Comparison of ENCODE assay signal across 20 cellular contexts in genomic region chr2:60495226-60495625, GRCh38. TPM values are rescaled to one million over a fixed set of nuclear protein-coding genes. Genes with fewer than 3 reads are reported as not detected.
DNase-seq lines count a peak whose midpoint lies in the region; ATAC-seq, FAIRE-seq and TF ChIP-seq lines count a peak whose summit lies in the region.
"Had no signal": no experiment of that assay in that cellular context is flagged by ENCODE, and none has a peak within 500 bp of the region (broad histone marks: within the 10 kb centered on the region; RNA-seq: fewer than 3 reads in every experiment).

No MANE protein-coding gene starts in this region.

- H3K4me3 ChIP-seq in DOHH2 (ENCODE audit: low read length) = no peak overlapping the region
- H3K4me3 ChIP-seq in bronchial epithelial cell (ENCODE audit: low read depth, low read length) = no peak overlapping the region
- H3K4me3 ChIP-seq in mesendoderm (ENCODE audit: low read length) = no peak overlapping the region
- H3K4me3 ChIP-seq: A549, GM23338 had no signal

- H3K79me1 ChIP-seq in mesendoderm (ENCODE audit: low read length) = peaks cover 30% of the 10 kb centered on the region

- peak overlapping the region; percentile 54 for H3K23ac ChIP-seq in mesendoderm (ENCODE audit: low read length)

- no peak overlapping the region for H2BK15ac ChIP-seq in mesendoderm (replicated peaks; ENCODE audit: low read depth)

- no peaks in the 10 kb centered on the region for H3K9me3 ChIP-seq in DOHH2 (ENCODE audit: control insufficient read depth, insufficient read depth, low read length)
- H3K9me3 ChIP-seq: A549 had no signal

- peaks cover 97% of the 10 kb centered on the region for H3K36me3 ChIP-seq in DOHH2 (ENCODE audit: control insufficient read depth, low read length)
- no peaks in the 10 kb centered on the region for H3K36me3 ChIP-seq in bronchial epithelial cell (ENCODE audit: control insufficient read depth, insufficient read depth, low read length)
- no peaks in the 10 kb centered on the region for H3K36me3 ChIP-seq in mesendoderm (ENCODE audit: control insufficient read depth, insufficient read depth, low read length)

- H3K9ac ChIP-seq in mesendoderm (ENCODE audit: low read length) = no peak overlapping the region

- H3K27ac Mint-ChIP-seq in stimulated activated memory B cell treated with anti-CD40 and anti-IgM and Interleukin-4, amounts not matched to agents 10 μg/mL and 1 μg/mL and 100 μg/mL, for 72 hours = peak overlapping the region; percentile 88
- H3K27ac Mint-ChIP-seq in osteocyte (ENCODE audit: unreplicated experiment) = no peak overlapping the region
- H3K27ac Mint-ChIP-seq: GM23338 had no signal

- peaks cover 42% of the 10 kb centered on the region; the same call in 1 of the 2 replicates for H4K20me1 ChIP-seq in DOHH2 (ENCODE audit: control insufficient read depth, insufficient read depth, low read depth, low read length)

- TF ChIP-seq CTCF in DOHH2 (IDR thresholded peaks at IDR 0.05; ENCODE audit: low read depth, low read length, poor library complexity, severe bottlenecking) = no peak
- no peak for TF ChIP-seq CTCF in bronchial epithelial cell (IDR thresholded peaks at IDR 0.05; ENCODE audit: insufficient read depth, low read length, severe bottlenecking)
- no peak for TF ChIP-seq CTCF in osteocyte (IDR thresholded peaks at IDR 0.05)

- H3F3A ChIP-seq in DOHH2 (ENCODE audit: control insufficient read depth, insufficient read depth) = peaks cover 4% of the 10 kb centered on the region; the same call in 1 of the 2 replicates

- no peak overlapping the region for H3K56ac ChIP-seq in mesendoderm (ENCODE audit: low read length)

- no CpG with 5 or more reads among the region's 1 CpG for WGBS in mesendoderm (ENCODE audit: extremely low coverage, insufficient coverage, low lambda C conversion rate)

- no peak overlapping the region for H2BK120ac ChIP-seq in mesendoderm (ENCODE audit: low read depth, low read length)

- H2AK5ac ChIP-seq in mesendoderm (ENCODE audit: low read length) = no peak overlapping the region

- H3K9me2 ChIP-seq in DOHH2 (replicated peaks; ENCODE audit: control insufficient read depth, low read length) = no peaks in the 10 kb centered on the region

- H3K4me2 ChIP-seq in DOHH2 (ENCODE audit: low read length) (peak overlapping the region; percentile 7; the same call in 1 of the 2 replicates), mesendoderm (ENCODE audit: low read length) (no peak overlapping the region)
- H3K4me2 ChIP-seq: A549, GM23338 had no signal

- no peak overlapping the region for H3K4me3 Mint-ChIP-seq in stimulated activated memory B cell treated with anti-CD40 and anti-IgM and Interleukin-4, amounts not matched to agents 10 μg/mL and 1 μg/mL and 100 μg/mL, for 72 hours
- no peak overlapping the region for H3K4me3 Mint-ChIP-seq in osteocyte (ENCODE audit: unreplicated experiment)
- H3K4me3 Mint-ChIP-seq: GM23338 had no signal

- H3K27ac ChIP-seq in DOHH2 (ENCODE audit: low read depth, low read length) (no peak overlapping the region), mesendoderm (ENCODE audit: low read depth, low read length) (no peak overlapping the region)
- H3K27ac ChIP-seq: A549, C4-2B had no signal

- H2BK5ac ChIP-seq in mesendoderm (ENCODE audit: low read length) = no peak overlapping the region

- H3K9me3 Mint-ChIP-seq in stimulated activated memory B cell treated with anti-CD40 and anti-IgM and Interleukin-4, amounts not matched to agents 10 μg/mL and 1 μg/mL and 100 μg/mL, for 72 hours = no peaks in the 10 kb centered on the region
- H3K9me3 Mint-ChIP-seq in osteocyte (ENCODE audit: unreplicated experiment) = no peaks in the 10 kb centered on the region
- H3K9me3 Mint-ChIP-seq: GM23338 had no signal

- no peaks in the 10 kb centered on the region for H3K27me3 Mint-ChIP-seq in stimulated activated memory B cell treated with anti-CD40 and anti-IgM and Interleukin-4, amounts not matched to agents 10 μg/mL and 1 μg/mL and 100 μg/mL, for 72 hours
- H3K27me3 Mint-ChIP-seq in osteocyte (ENCODE audit: unreplicated experiment) = no peaks in the 10 kb centered on the region

- H4K8ac ChIP-seq in mesendoderm (ENCODE audit: low read depth, low read length) = no peak overlapping the region

- no peak for DNase-seq in bronchial epithelial cell (ENCODE audit: low read depth)
- DNase-seq in mesendoderm = no peak
- DNase-seq in osteocyte (ENCODE audit: extremely low spot score, unreplicated experiment) = no peak
- DNase-seq in occipital lobe (lab: John Stamatoyannopoulos, UW) = no peak
- DNase-seq in A172 (ENCODE audit: low spot score) = no peak
- DNase-seq: DMS 273 treated with DMSO at 0.1 percent for 48 hours, KG1, NCI-H1436 treated with DMSO at 0.1 percent for 48 hours, NCI-H2029 treated with DMSO at 0.1 percent for 48 hours, NCI-H2171 treated with DMSO at 0.1 percent for 48 hours, NCI-H446 treated with DMSO at 0.1 percent for 48 hours, NCI-H748 treated with DMSO at 0.1 percent for 48 hours, PC-3 had no signal

- peak; percentile 13 for FAIRE-seq in bronchial epithelial cell (lab: Jason Lieb, UNC)
- FAIRE-seq: A549, GM12892 had no signal

- no peak for ATAC-seq in stimulated activated memory B cell treated with anti-CD40 and anti-IgM and Interleukin-4, amounts not matched to agents 10 μg/mL and 1 μg/mL and 100 μg/mL, for 72 hours
- ATAC-seq: A549, GM23338, PC-3 had no signal

- H3K79me2 ChIP-seq in DOHH2 (ENCODE audit: control insufficient read depth, low read length) = peaks cover 100% of the 10 kb centered on the region
- peaks cover 49% of the 10 kb centered on the region for H3K79me2 ChIP-seq in mesendoderm (ENCODE audit: control insufficient read depth, insufficient read depth, low read length)

- no peak overlapping the region for H4K5ac ChIP-seq in mesendoderm (ENCODE audit: low read length)

- H3K18ac ChIP-seq in mesendoderm (ENCODE audit: low read length) = no peak overlapping the region

- peaks cover 100% of the 10 kb centered on the region for H3K4me1 ChIP-seq in DOHH2 (ENCODE audit: control insufficient read depth, low read length)
- peaks cover 6% of the 10 kb centered on the region for H3K4me1 ChIP-seq in mesendoderm (ENCODE audit: control insufficient read depth, low read depth, low read length)
- H3K4me1 ChIP-seq: A549 had no signal

- no peaks in the 10 kb centered on the region for H3K27me3 ChIP-seq in DOHH2 (ENCODE audit: control insufficient read depth, low read length)
- H3K27me3 ChIP-seq in bronchial epithelial cell (ENCODE audit: control insufficient read depth, insufficient read depth, low read length) = no peaks in the 10 kb centered on the region
- H3K27me3 ChIP-seq in mesendoderm (ENCODE audit: insufficient read depth, low read length, poor library complexity) = no peaks in the 10 kb centered on the region

- H3K4ac ChIP-seq in mesendoderm (ENCODE audit: low read depth, low read length) = no peak overlapping the region

- peaks cover 50% of the 10 kb centered on the region for H3K36me3 Mint-ChIP-seq in stimulated activated memory B cell treated with anti-CD40 and anti-IgM and Interleukin-4, amounts not matched to agents 10 μg/mL and 1 μg/mL and 100 μg/mL, for 72 hours
- H3K36me3 Mint-ChIP-seq in osteocyte (ENCODE audit: unreplicated experiment) = no peaks in the 10 kb centered on the region

- H3K4me1 Mint-ChIP-seq in stimulated activated memory B cell treated with anti-CD40 and anti-IgM and Interleukin-4, amounts not matched to agents 10 μg/mL and 1 μg/mL and 100 μg/mL, for 72 hours = peaks cover 99% of the 10 kb centered on the region
- no peaks in the 10 kb centered on the region for H3K4me1 Mint-ChIP-seq in osteocyte (ENCODE audit: unreplicated experiment)

RNA-seq across cellular contexts. Expression of gene BCL11A, which starts 58.2 kb away (rescaled TPM):
- total RNA-seq in bronchial epithelial cell (1.8 and 3.6 TPM in 2 replicates), osteocyte (9.7 and 10.7 TPM in 2 replicates), occipital lobe (128 TPM)
- 45.5 TPM for polyA plus RNA-seq in mesendoderm (2013, experiment 1 of 2)
- polyA plus RNA-seq in mesendoderm (2013, experiment 2 of 2) = 46.4 TPM
- not detected in 2 replicates for total RNA-seq in A172 (2014; rRNA removed; shearing (Covaris generic))
- total RNA-seq: M059J had no signal

Comparison
In these comparisons a context has a peak if more than half of its experiments do, and no peak if none do; other contexts are left out.
1. RNA of gene BCL11A, which starts 58.2 kb away (total RNA-seq): 128 TPM in occipital lobe (single experiment); 9.7 to 10.7 TPM in osteocyte, 1.8 to 3.6 TPM in bronchial epithelial cell and not detected in A172; every median in the first group is over 10 times any median in the second.